Comparison of ENCODE assay signal across 26 cellular contexts in genomic region chr4:106454581-106454980, GRCh38.
"Had no signal": no experiment of that assay in that cellular context is flagged by ENCODE, and none has a peak within 500 bp of the region (broad histone marks: within the 10 kb centered on the region; RNA-seq: fewer than 3 reads in every experiment).

No MANE protein-coding gene starts in this region.

- H3K4me1 Mint-ChIP-seq: activated CD4-positive, alpha-beta memory T cell treated with anti-CD3 and anti-CD28 coated beads, Interleukin-2, amount 10 ng/mL, durations not matched to agents 7 days and 5 days; activated CD4-positive, alpha-beta T cell treated with anti-CD3 and anti-CD28 coated beads, Interleukin-2, amount 10 ng/mL, durations not matched to agents 7 days and 5 days; activated naive CD4-positive, alpha-beta T cell treated with anti-CD3 and anti-CD28 coated beads, Interleukin-2, amount 10 ng/mL, durations not matched to agents 7 days and 5 days; activated naive CD8-positive, alpha-beta T cell treated with anti-CD3 and anti-CD28 coated beads, Interleukin-2, amount 10 ng/mL, durations not matched to agents 7 days and 5 days; central memory CD8-positive, alpha-beta T cell; endodermal cell; WTC11 had no signal

- H3K27me3 Mint-ChIP-seq: activated CD4-positive, alpha-beta memory T cell treated with anti-CD3 and anti-CD28 coated beads, Interleukin-2, amount 10 ng/mL, durations not matched to agents 7 days and 5 days; activated naive CD4-positive, alpha-beta T cell treated with anti-CD3 and anti-CD28 coated beads, Interleukin-2, amount 10 ng/mL, durations not matched to agents 7 days and 5 days; central memory CD8-positive, alpha-beta T cell; dendritic cell treated with granulocyte-macrophage colony-stimulating factor and Interleukin-4, amounts not matched to agents 40 ng/mL and 50 ng/mL, for 4 days had no signal

- H3K27ac Mint-ChIP-seq: activated CD4-positive, alpha-beta memory T cell treated with anti-CD3 and anti-CD28 coated beads, Interleukin-2, amount 10 ng/mL, durations not matched to agents 7 days and 5 days; activated CD4-positive, alpha-beta T cell treated with anti-CD3 and anti-CD28 coated beads, Interleukin-2, amount 10 ng/mL, durations not matched to agents 7 days and 5 days; activated naive CD4-positive, alpha-beta T cell treated with anti-CD3 and anti-CD28 coated beads, Interleukin-2, amount 10 ng/mL, durations not matched to agents 7 days and 5 days; activated naive CD4-positive, alpha-beta T cell treated with anti-CD3 and anti-CD28 coated beads, Interleukin-2, amount 50 U/mL, for 72 hours; activated naive CD8-positive, alpha-beta T cell treated with anti-CD3 and anti-CD28 coated beads, Interleukin-2, amount 10 ng/mL, durations not matched to agents 7 days and 5 days; activated T-cell treated with anti-CD3 and anti-CD28 coated beads, Interleukin-2, amount 50 U/mL, for 24 hours; activated T-cell treated with anti-CD3 and anti-CD28 coated beads, Interleukin-2, amount 50 U/mL, for 72 hours; dendritic cell treated with granulocyte-macrophage colony-stimulating factor and Interleukin-4, amounts not matched to agents 40 ng/mL and 50 ng/mL, for 4 days; endodermal cell; WTC11 had no signal

- H3K9me3 ChIP-seq: heart left ventricle had no signal

- H3K9me3 Mint-ChIP-seq: activated CD4-positive, alpha-beta memory T cell treated with anti-CD3 and anti-CD28 coated beads, Interleukin-2, amount 10 ng/mL, durations not matched to agents 7 days and 5 days; activated CD4-positive, alpha-beta T cell treated with anti-CD3 and anti-CD28 coated beads, Interleukin-2, amount 10 ng/mL, durations not matched to agents 7 days and 5 days; activated naive CD4-positive, alpha-beta T cell treated with anti-CD3 and anti-CD28 coated beads, Interleukin-2, amount 10 ng/mL, durations not matched to agents 7 days and 5 days; activated naive CD4-positive, alpha-beta T cell treated with anti-CD3 and anti-CD28 coated beads, Interleukin-2, amount 50 U/mL, for 72 hours; activated naive CD8-positive, alpha-beta T cell treated with anti-CD3 and anti-CD28 coated beads, Interleukin-2, amount 10 ng/mL, durations not matched to agents 7 days and 5 days; activated T-cell treated with anti-CD3 and anti-CD28 coated beads, Interleukin-2, amount 50 U/mL, for 24 hours; activated T-cell treated with anti-CD3 and anti-CD28 coated beads, Interleukin-2, amount 50 U/mL, for 72 hours; dendritic cell treated with granulocyte-macrophage colony-stimulating factor and Interleukin-4, amounts not matched to agents 40 ng/mL and 50 ng/mL, for 4 days; endodermal cell; WTC11 had no signal

- H3K4me3 Mint-ChIP-seq: activated CD4-positive, alpha-beta memory T cell treated with anti-CD3 and anti-CD28 coated beads, Interleukin-2, amount 10 ng/mL, durations not matched to agents 7 days and 5 days; activated CD4-positive, alpha-beta T cell treated with anti-CD3 and anti-CD28 coated beads, Interleukin-2, amount 10 ng/mL, durations not matched to agents 7 days and 5 days; activated naive CD4-positive, alpha-beta T cell treated with anti-CD3 and anti-CD28 coated beads, Interleukin-2, amount 10 ng/mL, durations not matched to agents 7 days and 5 days; activated naive CD8-positive, alpha-beta T cell treated with anti-CD3 and anti-CD28 coated beads, Interleukin-2, amount 10 ng/mL, durations not matched to agents 7 days and 5 days; activated T-cell treated with anti-CD3 and anti-CD28 coated beads, Interleukin-2, amount 50 U/mL, for 24 hours; activated T-cell treated with anti-CD3 and anti-CD28 coated beads, Interleukin-2, amount 50 U/mL, for 72 hours; central memory CD8-positive, alpha-beta T cell; dendritic cell treated with granulocyte-macrophage colony-stimulating factor and Interleukin-4, amounts not matched to agents 40 ng/mL and 50 ng/mL, for 4 days; endodermal cell; WTC11 had no signal

- H3K36me3 Mint-ChIP-seq: activated naive CD4-positive, alpha-beta T cell treated with anti-CD3 and anti-CD28 coated beads, Interleukin-2, amount 10 ng/mL, durations not matched to agents 7 days and 5 days; activated naive CD4-positive, alpha-beta T cell treated with anti-CD3 and anti-CD28 coated beads, Interleukin-2, amount 50 U/mL, for 72 hours; activated naive CD8-positive, alpha-beta T cell treated with anti-CD3 and anti-CD28 coated beads, Interleukin-2, amount 10 ng/mL, durations not matched to agents 7 days and 5 days; WTC11 had no signal

- DNase-seq: activated CD4-positive, alpha-beta memory T cell treated with anti-CD3 and anti-CD28 coated beads, Interleukin-2, amount 10 ng/mL, durations not matched to agents 7 days and 5 days; activated CD4-positive, alpha-beta T cell treated with anti-CD3 and anti-CD28 coated beads for 1 hour; activated CD4-positive, alpha-beta T cell treated with anti-CD3 and anti-CD28 coated beads for 4 hours; activated CD4-positive, alpha-beta T cell treated with anti-CD3 and anti-CD28 coated beads, Interleukin-2, amount 10 ng/mL, durations not matched to agents 7 days and 5 days; activated CD4-positive, alpha-beta T cell treated with anti-CD3 and anti-CD28 coated beads, Interleukin-2, amount 50 U/mL, for 4 hours; activated CD8-positive, alpha-beta memory T cell treated with anti-CD3 and anti-CD28 coated beads, Interleukin-2, amount 50 U/mL, for 48 hours; activated gamma-delta T cell; activated naive CD4-positive, alpha-beta T cell; activated naive CD4-positive, alpha-beta T cell treated with anti-CD3 and anti-CD28 coated beads, Interleukin-2, amount 10 ng/mL, durations not matched to agents 7 days and 5 days; activated naive CD8-positive, alpha-beta T cell treated with anti-CD3 and anti-CD28 coated beads, Interleukin-2, amount 10 ng/mL, durations not matched to agents 7 days and 5 days; activated T-cell treated with anti-CD3 and anti-CD28 coated beads for 4 hours; activated T-cell treated with anti-CD3 and anti-CD28 coated beads, Interleukin-2, amount 50 U/mL, for 24 hours; activated T-cell treated with anti-CD3 and anti-CD28 coated beads, Interleukin-2, amount 50 U/mL, for 72 hours; anterior cingulate cortex; brain microvascular endothelial cell; dorsolateral prefrontal cortex; effector memory CD4-positive, alpha-beta T cell; endodermal cell; foreskin fibroblast; heart left ventricle; T-helper 2 cell had no signal

- ATAC-seq: activated naive CD4-positive, alpha-beta T cell treated with anti-CD3 and anti-CD28 coated beads, Interleukin-2, amount 50 U/mL, for 72 hours; activated T-cell treated with anti-CD3 and anti-CD28 coated beads, Interleukin-2, amount 50 U/mL, for 72 hours; esophagus mucosa; heart left ventricle; WTC11 had no signal
